9 cellular contexts compared by ENCODE assay signal in the genomic region with DNA sequence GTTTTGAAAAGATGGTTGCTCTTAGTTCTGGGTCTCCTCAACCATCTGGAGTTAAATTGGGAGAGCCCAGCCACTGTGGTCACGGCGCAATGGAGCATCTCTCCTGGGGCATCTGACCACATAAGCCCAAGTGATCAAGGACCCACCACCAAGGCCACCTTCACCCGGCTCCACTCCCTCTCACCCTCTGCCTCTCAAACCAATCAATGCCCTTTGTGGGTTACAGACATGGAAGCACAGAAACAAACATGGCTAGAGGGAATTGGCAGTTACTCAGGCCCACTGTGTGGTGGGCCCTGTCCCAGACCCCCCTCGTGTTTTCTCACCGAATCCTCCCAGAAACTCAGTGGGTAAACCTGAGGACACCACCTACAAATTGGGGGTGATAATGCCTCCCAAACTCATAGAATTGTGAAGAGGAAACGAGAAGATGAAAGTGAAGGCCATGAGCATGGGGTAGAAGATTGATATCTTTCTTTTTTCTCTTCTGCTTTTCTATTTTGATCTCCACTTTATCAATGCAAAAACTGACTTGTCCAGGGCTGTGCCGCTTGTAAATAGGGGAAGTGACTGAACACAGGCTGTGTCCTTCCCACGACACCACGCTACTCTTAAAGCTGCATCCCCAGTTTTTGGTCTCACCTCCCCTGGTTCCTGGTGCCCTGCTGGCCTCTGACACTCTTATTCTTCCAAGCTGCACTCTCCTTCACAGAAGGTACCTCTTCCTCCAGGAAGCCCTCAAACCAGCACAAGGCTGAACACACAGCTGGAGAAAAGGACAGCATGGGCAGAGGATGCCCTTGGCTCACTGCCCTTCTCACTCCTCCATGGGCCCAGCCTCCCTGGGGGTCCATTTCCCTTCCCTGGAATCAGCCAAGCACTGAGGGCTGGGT. TPM values are rescaled to one million over a fixed set of nuclear protein-coding genes. Genes with fewer than 3 reads are reported as not detected.
A peak's percentile ranks its signal among the peaks of the same experiment; 100 is the strongest.
DNase-seq lines count a peak whose midpoint lies in the region; ATAC-seq and TF ChIP-seq lines count a peak whose summit lies in the region.
"Had no signal": no experiment of that assay in that cellular context is flagged by ENCODE, and none has a peak within 500 bp of the region (broad histone marks: within the 10 kb centered on the region; RNA-seq: fewer than 3 reads in every experiment).

No MANE protein-coding gene starts in this region.

- peak; percentile 85 for ATAC-seq in GM19035 (IDR thresholded peaks at IDR 0.05; ENCODE audit: unreplicated experiment)
- peak; percentile 85 for ATAC-seq in HG02981 (IDR thresholded peaks at IDR 0.05; ENCODE audit: unreplicated experiment)
- ATAC-seq in stimulated activated effector memory CD8-positive, alpha-beta T cell treated with anti-CD3 and anti-CD28 coated beads, Interleukin-12 subunit alpha, Interleukin-12 subunit beta, amount 100 ng/mL, for 72 hours: no peak
- no peak for ATAC-seq in activated T-cell treated with anti-CD3 and anti-CD28 coated beads, Interleukin-2, amount 50 U/mL, for 4 hours
- ATAC-seq: HCT116 had no signal

- H3K36me3 Mint-ChIP-seq in stimulated activated effector memory CD8-positive, alpha-beta T cell treated with anti-CD3 and anti-CD28 coated beads, Interleukin-12 subunit alpha, Interleukin-12 subunit beta, amount 100 ng/mL, for 72 hours: no peaks in the 10 kb centered on the region
- no peaks in the 10 kb centered on the region for H3K36me3 Mint-ChIP-seq in activated T-cell treated with anti-CD3 and anti-CD28 coated beads, Interleukin-2, amount 50 U/mL, for 4 hours (ENCODE audit: insufficient read depth)

- H3K4me3 ChIP-seq in foreskin fibroblast (ENCODE audit: low read depth in 1 of 2, low read length in 2 of 2): no peak overlapping the region

- peaks cover 2% of the 10 kb centered on the region for H3K27me3 Mint-ChIP-seq in activated T-cell treated with anti-CD3 and anti-CD28 coated beads, Interleukin-2, amount 50 U/mL, for 4 hours (ENCODE audit: low read depth)

- H3K27ac Mint-ChIP-seq in stimulated activated effector memory CD8-positive, alpha-beta T cell treated with anti-CD3 and anti-CD28 coated beads, Interleukin-12 subunit alpha, Interleukin-12 subunit beta, amount 100 ng/mL, for 72 hours: peak overlapping the region; percentile 72

- DNase-seq in SKM-1 (lab: John Stamatoyannopoulos, UW; ENCODE audit: unreplicated experiment): peak; percentile 76
- no peak for DNase-seq in stimulated activated effector memory CD8-positive, alpha-beta T cell treated with anti-CD3 and anti-CD28 coated beads, Interleukin-12 subunit alpha, Interleukin-12 subunit beta, amount 100 ng/mL, for 72 hours (ENCODE audit: low spot score in 2 of 2)
- no peak for DNase-seq in foreskin fibroblast
- no peak for DNase-seq in activated T-cell treated with anti-CD3 and anti-CD28 coated beads, Interleukin-2, amount 50 U/mL, for 4 hours
- no peak for DNase-seq in posterior vena cava (ENCODE audit: low spot score)
- no peak for DNase-seq in T1000 (lab: John Stamatoyannopoulos, UW)

- no peaks in the 10 kb centered on the region for H3K4me1 Mint-ChIP-seq in stimulated activated effector memory CD8-positive, alpha-beta T cell treated with anti-CD3 and anti-CD28 coated beads, Interleukin-12 subunit alpha, Interleukin-12 subunit beta, amount 100 ng/mL, for 72 hours
- peaks cover 2% of the 10 kb centered on the region for H3K4me1 Mint-ChIP-seq in activated T-cell treated with anti-CD3 and anti-CD28 coated beads, Interleukin-2, amount 50 U/mL, for 4 hours (ENCODE audit: low read depth)

- no peak for TF ChIP-seq CTCF in foreskin fibroblast (IDR thresholded peaks at IDR 0.05; ENCODE audit: low read depth, low read length)

- H3K4me3 Mint-ChIP-seq in stimulated activated effector memory CD8-positive, alpha-beta T cell treated with anti-CD3 and anti-CD28 coated beads, Interleukin-12 subunit alpha, Interleukin-12 subunit beta, amount 100 ng/mL, for 72 hours: no peak overlapping the region
- H3K4me3 Mint-ChIP-seq in activated T-cell treated with anti-CD3 and anti-CD28 coated beads, Interleukin-2, amount 50 U/mL, for 4 hours: no peak overlapping the region

- H3K9me3 Mint-ChIP-seq in stimulated activated effector memory CD8-positive, alpha-beta T cell treated with anti-CD3 and anti-CD28 coated beads, Interleukin-12 subunit alpha, Interleukin-12 subunit beta, amount 100 ng/mL, for 72 hours: no peaks in the 10 kb centered on the region
- H3K9me3 Mint-ChIP-seq in activated T-cell treated with anti-CD3 and anti-CD28 coated beads, Interleukin-2, amount 50 U/mL, for 4 hours: no peaks in the 10 kb centered on the region

- intact Hi-C loops in posterior vena cava (cut with DNase I): loop anchor here in 1 of 2 donors (10.0 kb wide), 1 partner anchor 93 kb away; no protein-coding TSS in a partner anchor

RNA-seq across cellular contexts. Expression of a gene that starts 52.0 kb away (rescaled TPM):
- total RNA-seq in activated T-cell treated with anti-CD3 and anti-CD28 coated beads, Interleukin-2, amount 50 U/mL, for 4 hours: under 1 TPM; 0.08 to 0.14 (median 0.08) TPM
- 100 to 1,000 TPM; 348 to 366 TPM for total RNA-seq in posterior vena cava

Comparison
In these comparisons a context has a peak if more than half of its experiments do, and no peak if none do; other contexts are left out.
1. ATAC-seq: peak in GM19035 (single experiment) and HG02981 (single experiment); none in stimulated activated effector memory CD8-positive, alpha-beta T cell treated with anti-CD3 and anti-CD28 coated beads, Interleukin-12 subunit alpha, Interleukin-12 subunit beta, amount 100 ng/mL, for 72 hours (single experiment) and activated T-cell treated with anti-CD3 and anti-CD28 coated beads, Interleukin-2, amount 50 U/mL, for 4 hours (0 of 2).
2. RNA of a gene that starts 52.0 kb away (total RNA-seq): 348 to 366 TPM in posterior vena cava; 0.08 to 0.14 TPM in activated T-cell treated with anti-CD3 and anti-CD28 coated beads, Interleukin-2, amount 50 U/mL, for 4 hours; every median in the first group is over 100 times any median in the second.